Comparison of ENCODE assay signal across 26 cellular contexts in the genomic region with DNA sequence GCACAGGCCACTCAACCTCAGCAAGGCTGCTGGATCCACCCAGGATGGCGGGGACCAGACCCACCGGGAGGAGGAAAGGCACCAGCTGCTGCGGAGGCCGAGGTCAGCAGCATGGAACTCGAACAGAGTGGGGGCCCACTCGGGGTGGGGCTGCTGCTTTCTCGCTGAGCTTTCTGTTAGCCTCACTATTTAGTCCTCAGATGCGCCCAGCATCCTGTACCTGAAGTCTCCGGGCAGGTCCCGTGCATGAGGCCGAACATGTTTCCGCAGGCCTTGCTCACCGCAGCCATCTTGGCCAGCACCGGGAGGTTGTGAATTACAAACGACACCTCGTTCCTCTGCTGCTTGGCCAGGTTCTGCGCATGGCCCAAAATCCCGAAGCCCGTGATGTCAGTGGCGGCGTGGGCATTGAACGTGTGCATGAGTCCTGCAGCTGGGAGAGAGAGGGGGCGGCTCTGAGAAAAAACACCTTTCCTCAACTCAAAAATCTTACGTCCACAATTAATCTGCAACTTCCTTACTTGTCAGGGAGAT.
"Had no signal": no experiment of that assay in that cellular context is flagged by ENCODE, and none has a peak within 500 bp of the region (broad histone marks: within the 10 kb centered on the region; RNA-seq: fewer than 3 reads in every experiment).

No MANE protein-coding gene starts in this region.

- H3K4me3 ChIP-seq: left lung, lower lobe of right lung, pancreas, prostate gland, sigmoid colon, spleen, tibial nerve, uterus had no signal

- H3K27ac ChIP-seq: left lung, lower lobe of right lung, pancreas, prostate gland, sigmoid colon, spleen, tibial nerve, uterus had no signal

- FAIRE-seq: islet of Langerhans, kidney, pancreas, small intestine had no signal

- H3K36me3 ChIP-seq: uterus had no signal

- H3K27me3 ChIP-seq: left lung, pancreas, sigmoid colon, spleen, tibial nerve, uterus had no signal

- DNase-seq: hippocampal formation; immature natural killer cell; kidney; left colon; left lung; lower lobe of right lung; mammary epithelial cell; mesenchymal stem cell; naive thymus-derived CD8-positive, alpha-beta T cell; nucleus accumbens; pancreas; retina; right cardiac atrium; sigmoid colon; small intestine; spleen; stimulated activated CD4-positive, alpha-beta T cell treated with anti-CD3 and anti-CD28 coated beads, Interleukin-4, amount 100 ng/mL, for 4 hours; stimulated activated CD8-positive, alpha-beta memory T cell treated with anti-CD3 and anti-CD28 coated beads, Interleukin-4, amount 100 ng/mL, for 48 hours; stimulated activated naive CD4-positive, alpha-beta T cell treated with Interleukin-2 at 50 U/mL for 16 hours; stimulated activated naive CD8-positive, alpha-beta T cell treated with anti-CD3 and anti-CD28 coated beads, Interleukin-15, amount 100 ng/mL, for 72 hours; substantia nigra; uterus had no signal

- H3K4me1 ChIP-seq: left lung, lower lobe of right lung, pancreas, prostate gland, tibial nerve, uterus had no signal

- H3K9me3 ChIP-seq: left lung, lower lobe of right lung, pancreas, prostate gland, sigmoid colon, spleen, tibial nerve, uterus had no signal

- ATAC-seq: left colon; left lung; lower lobe of right lung; naive thymus-derived CD8-positive, alpha-beta T cell; pancreas; right cardiac atrium; stimulated activated memory B cell treated with anti-CD40 and anti-IgM and Interleukin-4, amounts not matched to agents 10 μg/mL and 1 μg/mL and 100 μg/mL, for 72 hours; stimulated activated naive CD8-positive, alpha-beta T cell treated with anti-CD3 and anti-CD28 coated beads, Interleukin-15, amount 100 ng/mL, for 72 hours had no signal
